ENCODE assay signal across 15 cellular contexts in the genomic region with DNA sequence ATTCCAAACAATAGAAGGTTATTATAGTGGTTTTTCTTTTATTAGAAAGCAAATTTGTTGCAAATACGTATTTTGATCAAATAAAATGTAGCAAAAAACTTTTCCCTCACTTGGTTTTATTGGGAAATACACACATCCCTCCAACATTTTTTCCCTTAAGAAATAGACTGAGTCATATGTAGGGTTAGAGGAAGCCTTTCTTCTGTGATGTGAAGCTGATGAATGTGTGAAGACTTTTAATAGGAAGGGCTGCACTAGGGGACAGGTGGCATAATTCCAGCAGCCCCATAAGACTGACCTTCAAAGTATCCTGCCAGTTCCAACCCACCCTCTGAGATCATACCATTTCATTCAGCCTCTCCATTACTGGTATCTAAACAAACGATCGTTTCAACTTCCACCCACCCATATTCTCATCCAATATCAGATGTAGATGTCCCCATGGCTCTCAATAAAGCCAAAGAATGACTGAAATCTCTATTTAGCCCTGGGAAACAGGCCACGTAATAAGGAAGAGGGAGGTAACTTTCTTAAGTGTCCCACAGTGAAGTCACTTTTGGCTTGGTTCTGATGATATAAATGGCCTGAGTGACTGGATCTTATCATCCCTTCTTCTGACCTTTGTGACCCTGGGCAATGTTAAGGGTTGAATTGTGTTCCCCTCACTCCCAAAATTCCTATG.
"Had no signal": no experiment of that assay in that cellular context is flagged by ENCODE, and none has a peak within 500 bp of the region (broad histone marks: within the 10 kb centered on the region; RNA-seq: fewer than 3 reads in every experiment).

No MANE protein-coding gene starts in this region.

- H3K4me3 ChIP-seq: ascending aorta, colonic mucosa, left lung, skin epidermis, transverse colon had no signal

- H3K9me3 ChIP-seq: ascending aorta, colonic mucosa, left lung, transverse colon had no signal

- ATAC-seq: activated T-cell treated with anti-CD3 and anti-CD28 coated beads, Interleukin-2, amount 50 U/mL, for 4 hours; left lung; stimulated activated effector memory CD8-positive, alpha-beta T cell treated with anti-CD3 and anti-CD28 coated beads, Interleukin-12 subunit alpha, Interleukin-12 subunit beta, amount 100 ng/mL, for 72 hours had no signal

- H3K27me3 ChIP-seq: ascending aorta, colonic mucosa, left lung, transverse colon had no signal

- H3K27ac ChIP-seq: ascending aorta, colonic mucosa, left lung, transverse colon had no signal

- H3K36me3 ChIP-seq: ascending aorta, colonic mucosa, left lung, transverse colon had no signal

- DNase-seq: activated CD4-positive, alpha-beta T cell treated with anti-CD3 and anti-CD28 coated beads, Interleukin-2, amount 50 U/mL, for 48 hours; activated CD4-positive, CD25-positive, alpha-beta regulatory T cell treated with anti-CD3 and anti-CD28 coated beads, Interleukin-2, amount 50 U/mL, for 72 hours; activated gamma-delta T cell; activated naive CD8-positive, alpha-beta T cell treated with anti-CD3 and anti-CD28 coated beads for 36 hours; activated T-cell treated with anti-CD3 and anti-CD28 coated beads, Interleukin-2, amount 50 U/mL, for 4 hours; colonic mucosa; head of caudate nucleus; islet precursor cell; left lung; mesendoderm; T-helper 9 cell; transverse colon had no signal

- H3K4me1 ChIP-seq: ascending aorta, colonic mucosa, left lung, transverse colon had no signal
